Comparison of ENCODE assay signal across 8 cellular contexts in genomic region chr2:203238711-203239526, GRCh38. TPM values are rescaled to one million over a fixed set of nuclear protein-coding genes. Genes with fewer than 3 reads are reported as not detected.
A peak's percentile ranks its signal among the peaks of the same experiment; 100 is the strongest.
DNase-seq lines count a peak whose midpoint lies in the region; ATAC-seq, FAIRE-seq and TF ChIP-seq lines count a peak whose summit lies in the region.

A gene with protein sequence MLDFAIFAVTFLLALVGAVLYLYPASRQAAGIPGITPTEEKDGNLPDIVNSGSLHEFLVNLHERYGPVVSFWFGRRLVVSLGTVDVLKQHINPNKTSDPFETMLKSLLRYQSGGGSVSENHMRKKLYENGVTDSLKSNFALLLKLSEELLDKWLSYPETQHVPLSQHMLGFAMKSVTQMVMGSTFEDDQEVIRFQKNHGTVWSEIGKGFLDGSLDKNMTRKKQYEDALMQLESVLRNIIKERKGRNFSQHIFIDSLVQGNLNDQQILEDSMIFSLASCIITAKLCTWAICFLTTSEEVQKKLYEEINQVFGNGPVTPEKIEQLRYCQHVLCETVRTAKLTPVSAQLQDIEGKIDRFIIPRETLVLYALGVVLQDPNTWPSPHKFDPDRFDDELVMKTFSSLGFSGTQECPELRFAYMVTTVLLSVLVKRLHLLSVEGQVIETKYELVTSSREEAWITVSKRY (plus strand): TSS chr2:203239018. CDS start chr2:203239063, 45 bp downstream.

- in situ Hi-C loops in GM13977 (cut with MboI; ENCODE audit: low pct_unique_long_range_greater_than_20kb, low sequenced_read_pairs, unreplicated experiment) = no loop called here

- peak within 1 kb of the TSS; percentile 79 for H3K4me3 ChIP-seq in psoas muscle

- peak within 1 kb of the TSS; percentile 95 for H3K27ac ChIP-seq in psoas muscle

- DNase-seq in GM13977 (ENCODE audit: low spot score) = peak; percentile 93
- peak; percentile 74 for DNase-seq in NCI-H146 treated with DMSO at 0.1 percent for 48 hours (lab: John Stamatoyannopoulos, UW; ENCODE audit: unreplicated experiment)
- DNase-seq in amniotic stem cell (lab: John Stamatoyannopoulos, UW) = peak; percentile 89
- peak; percentile 98 for DNase-seq in left ventricle myocardium superior
- DNase-seq in psoas muscle = peak; percentile 97 to 98
- peak; percentile 97 for DNase-seq in urothelium cell line (ENCODE audit: low spot score)

- H3K9me3 ChIP-seq in psoas muscle = no peaks in the 10 kb centered on the region

- H3K4me1 ChIP-seq in psoas muscle = peaks cover 16% of the 10 kb centered on the region

- peak; percentile 9 for FAIRE-seq in urothelium cell line (lab: Jason Lieb, UNC)

- intact Hi-C loops in T-helper 1 cell treated with Interleukin-12 subunit alpha and Interleukin-12 subunit beta and Interleukin-4 antibody, amounts not matched to agents 30 ng/mL and 1 ng/mL, for 36 hours (cut with micrococcal nuclease) = loop anchor here (1.0 to 5.0 kb wide), 18 partner anchors 14 to 973 kb away; partner anchors contain the start of genes ABI2, BMPR2, CD28 and FAM117B
- intact Hi-C loops in left ventricle myocardium superior (cut with micrococcal nuclease) (no loop called here), psoas muscle (cut with DNase I) (loop anchor here (2.0 to 10.0 kb wide), 3 partner anchors 216 to 332 kb away; partner anchors contain the start of gene WDR12 (in 1 of the 2))

- H3K36me3 ChIP-seq in psoas muscle (ENCODE audit: insufficient read depth in 1 of 2, low read depth in 1 of 2) = peaks cover 0 to 23% of the 10 kb centered on the region in 2 donors

- 0 to 1% (median 0%) methylated on average over 68 to 80 of the region's 80 CpGs for WGBS in psoas muscle, 3 donors

- no peaks in the 10 kb centered on the region for H3K27me3 ChIP-seq in psoas muscle (ENCODE audit: insufficient read depth in 3 of 3, low read length in 2 of 3)

- peak; percentile 39 for TF ChIP-seq CTCF in GM13977 (IDR thresholded peaks at IDR 0.05; ENCODE audit: extremely low read depth, insufficient read depth, missing control alignments)
- TF ChIP-seq CTCF in psoas muscle (IDR thresholded peaks at IDR 0.05) = peak; percentile 29

- peak; percentile 85 for ATAC-seq in HG02884 (IDR thresholded peaks at IDR 0.05; ENCODE audit: unreplicated experiment)
- ATAC-seq in left ventricle myocardium superior = peak; percentile 98
- peak; percentile 97 to 98 (median 98) for ATAC-seq in psoas muscle

RNA-seq across cellular contexts. Expression of the gene that starts here (rescaled TPM):
- 25.0 and 26.5 TPM in 2 replicates for total RNA-seq in T-helper 1 cell treated with Interleukin-12 subunit alpha and Interleukin-12 subunit beta and Interleukin-4 antibody, amounts not matched to agents 30 ng/mL and 1 ng/mL, for 36 hours
- total RNA-seq in left ventricle myocardium superior (10.4 TPM), psoas muscle (10 to 100 TPM in 1 of 4 donors, 1 to 10 TPM in 3; 8.7 to 10.9 (median 9.5) TPM)
- 10 to 100 TPM in 1 of 3 donors, 1 to 10 TPM in 2; 5.5 to 13.7 (median 6.5) TPM for polyA plus RNA-seq in psoas muscle

Comparison
In these comparisons a context has a peak if more than half of its experiments do, and no peak if none do; other contexts are left out.
1. Peak in every context shown above with its lines: DNase-seq, ATAC-seq, H3K4me3 ChIP-seq and H3K27ac ChIP-seq.